1 cellular context compared by ENCODE assay signal in the genomic region with DNA sequence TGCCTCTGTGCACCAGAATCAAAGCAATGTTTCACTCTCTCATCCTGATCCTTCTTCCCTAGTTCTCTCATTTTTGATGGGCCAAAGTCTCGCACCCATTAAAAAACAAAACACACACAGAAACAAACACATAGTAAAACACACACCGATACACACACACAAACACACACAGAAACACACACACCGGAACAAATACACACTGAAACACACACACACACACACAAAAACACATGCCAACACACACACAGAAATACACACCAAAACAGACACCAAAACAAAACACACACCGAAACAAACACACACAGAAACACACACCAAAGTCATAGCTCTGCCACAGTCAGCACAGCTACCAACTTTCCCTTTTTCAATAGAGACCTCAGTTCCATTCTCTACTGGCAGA.
TF ChIP-seq lines count a peak whose summit lies in the region.

No MANE protein-coding gene starts in this region.

TF ChIP-seq in IMR-90, 13 proteins besides CTCF, POLR2A, EP300 and RAD21:
- TF ChIP-seq MAFK (IDR thresholded peaks at IDR 0.05; ENCODE audit: low read depth, low read length), result no peak
- no peak for TF ChIP-seq RCOR1 (IDR thresholded peaks at IDR 0.05; ENCODE audit: insufficient replicate concordance, low read length)
- TF ChIP-seq CHD1 (IDR thresholded peaks at IDR 0.05; ENCODE audit: low read depth, low read length), result no peak
- TF ChIP-seq NFE2L2 (IDR thresholded peaks at IDR 0.05; ENCODE audit: low read depth, low read length), result no peak
- TF ChIP-seq MXI1 (IDR thresholded peaks at IDR 0.05; ENCODE audit: borderline replicate concordance, low read depth, low read length), result no peak
- TF ChIP-seq RFX5 (IDR thresholded peaks at IDR 0.05; ENCODE audit: low read depth, low read length), result no peak
- no peak for TF ChIP-seq CEBPB (IDR thresholded peaks at IDR 0.05; ENCODE audit: low read depth, low read length)
- TF ChIP-seq USF2 (IDR thresholded peaks at IDR 0.05; ENCODE audit: low read depth, low read length), result no peak
- no peak for TF ChIP-seq FOS (IDR thresholded peaks at IDR 0.05; ENCODE audit: low read depth, low read length)
- no peak for TF ChIP-seq SMC3 (IDR thresholded peaks at IDR 0.05; ENCODE audit: low read depth, low read length)
- no peak for TF ChIP-seq BHLHE40 (IDR thresholded peaks at IDR 0.05; ENCODE audit: low read depth, low read length)
